Comparison of ENCODE assay signal across 8 cellular contexts in genomic region chr2:61598515-61599156, GRCh38.
A peak's percentile ranks its signal among the peaks of the same experiment; 100 is the strongest.
DNase-seq lines count a peak whose midpoint lies in the region; ATAC-seq, FAIRE-seq and TF ChIP-seq lines count a peak whose summit lies in the region.
"Not testable (repeated sequence)": the region's sequence is repeated elsewhere in the genome, so short reads cannot be mapped to it uniquely, and the experiment has no call there.

No MANE protein-coding gene starts in this region.

- POLR2A ChIA-PET in A549 (lab: Yijun Ruan, JAX); IMR-90 (lab: Charles Lee; ENCODE audit: unreplicated experiment): not testable (repeated sequence)
- POLR2A ChIA-PET in H1 (lab: Charles Lee; ENCODE audit: partially characterized antibody) = interaction anchor here (1.2 to 5.4 kb wide), 6 partner anchors 8 to 61 kb away, joined by 3 to 46 read pairs (median 6); partner anchors contain the start of gene XPO1

- H3K4me1 ChIP-seq in A549 (peaks cover 12% of the 10 kb centered on the region), H1 (replicated peaks in 1 of 4; ENCODE audit: control insufficient read depth in 3 of 4, insufficient read depth in 4 of 4, low read length in 3 of 4) (peaks cover 0 to 12% (median 5%) of the 10 kb centered on the region in 4 experiments; a peak in 4 of 7 replicates)
- not testable (repeated sequence) for H3K4me1 ChIP-seq in H9 (ENCODE audit: insufficient read depth, low read length); IMR-90 (ENCODE audit: control insufficient read depth, insufficient read depth, low read length)

- H3K56ac ChIP-seq in H9 (ENCODE audit: insufficient read length, low read depth, low read length); IMR-90 (ENCODE audit: extremely low read depth, insufficient read depth, low read length); H1 (replicated peaks; ENCODE audit: insufficient read length, low read depth, low read length): not testable (repeated sequence)

- in situ Hi-C loops in IMR-90 (cut with MboI; ENCODE audit: low sequenced_read_pairs) = not testable (repeated sequence)

- H2BK12ac ChIP-seq in H9 (ENCODE audit: insufficient read length, low read depth, low read length) = not testable (repeated sequence)
- 0 out of 2 replicates have a peak overlapping the region, but pooled peaks have one; percentile 13 for H2BK12ac ChIP-seq in H1 (ENCODE audit: low read depth, low read length)

- H3K9ac ChIP-seq in H9 (ENCODE audit: extremely low read depth, insufficient read length, low read length); IMR-90 (ENCODE audit: low read depth, low read length); H1 (replicated peaks in 1 of 4; ENCODE audit: extremely low read depth in 1 of 4, low read depth in 3 of 4, low read length in 3 of 4): not testable (repeated sequence)

- H3K27me3 Mint-ChIP-seq in H9 (ENCODE audit: low read depth) = not testable (repeated sequence)

- not testable (repeated sequence) for H2AFZ ChIP-seq in H9 (ENCODE audit: low read length); IMR-90 (replicated peaks; ENCODE audit: low read length, poor library complexity); H1 (ENCODE audit: low read length)

- not testable (repeated sequence) for H4K8ac ChIP-seq in H9 (replicated peaks; ENCODE audit: insufficient read length, low read depth, low read length); IMR-90 (ENCODE audit: low read depth in 2 of 2, low read length in 2 of 2); H1 (ENCODE audit: extremely low read depth, insufficient read depth, low read length)

- H3K23me2 ChIP-seq in H9 (ENCODE audit: insufficient read length, low read depth, low read length, poor library complexity, severe bottlenecking); H1 (ENCODE audit: low read depth, low read length): not testable (repeated sequence)

- H3K27ac ChIP-seq in A549 = peak overlapping the region in 1 of 2 experiments; percentile 43; a peak in 2 of 6 replicates
- peak overlapping the region; percentile 93 for H3K27ac ChIP-seq in H9 (ENCODE audit: insufficient read length, low read depth, low read length)
- not testable (repeated sequence) for H3K27ac ChIP-seq in IMR-90 (ENCODE audit: insufficient read depth, low read length); H1 (ENCODE audit: low read depth, low read length)

- H4K20me1 ChIP-seq in H9 (ENCODE audit: control insufficient read depth, insufficient read depth, insufficient read length); IMR-90 (ENCODE audit: insufficient read depth, low read length); H1 (replicated peaks in 1 of 2; ENCODE audit: control insufficient read depth in 1 of 2, insufficient read depth in 2 of 2, low read length in 2 of 2): not testable (repeated sequence)

- H3K4ac ChIP-seq in H9 (ENCODE audit: low read depth, low read length); IMR-90 (ENCODE audit: low read depth, low read length); H1 (replicated peaks; ENCODE audit: insufficient read length, low read depth, low read length): not testable (repeated sequence)

- H3K9me3 Mint-ChIP-seq in H9 = not testable (repeated sequence)

- FAIRE-seq in A549 (lab: Jason Lieb, UNC) = peak; percentile 23
- not testable (repeated sequence) for FAIRE-seq in H1 (lab: Jason Lieb, UNC)

- H3T11ph ChIP-seq in H9 (ENCODE audit: low read length) = not testable (repeated sequence)

- not testable (repeated sequence) for H3K79me1 ChIP-seq in H9 (ENCODE audit: insufficient read depth, low read depth, low read length, poor library complexity, severe bottlenecking); IMR-90 (ENCODE audit: low read depth in 1 of 2, low read length in 2 of 2); H1 (ENCODE audit: low read depth, low read length)

- DNase-seq in A549 (ENCODE audit: low read depth in 1 of 2, low spot score in 1 of 2) (peak in 1 of 2 experiments; percentile 76), IMR-90 (peak; percentile 8), SW480 (ENCODE audit: low spot score) (peak; percentile 67), amniotic epithelial cell (ENCODE audit: low read depth) (peak; percentile 37), kidney epithelial cell (ENCODE audit: low read depth) (peak; percentile 26)
- DNase-seq in H9; H1 (ENCODE audit: low read depth in 1 of 2, low spot score in 2 of 2): not testable (repeated sequence)
- DNase-seq in stimulated activated CD4-positive, alpha-beta T cell treated with anti-CD3 and anti-CD28 coated beads, Interleukin-15, amount 100 ng/mL, for 24 hours = peak; percentile 21

- H4K5ac ChIP-seq in H9 (ENCODE audit: insufficient read length, low read depth, low read length); IMR-90 (ENCODE audit: low read depth, low read length); H1 (ENCODE audit: insufficient read length, low read depth, low read length): not testable (repeated sequence)

- H3K36me3 Mint-ChIP-seq in H9 (ENCODE audit: insufficient read depth in 1 of 3, low read depth in 3 of 3) = not testable (repeated sequence)

- not testable (repeated sequence) for TF ChIP-seq RAD21 in A549 (conservative IDR thresholded peaks at IDR 0.05 in 1 of 2, IDR thresholded peaks at IDR 0.05 in 1 of 2); IMR-90 (IDR thresholded peaks at IDR 0.05; ENCODE audit: low read length); H1 (IDR thresholded peaks at IDR 0.05 in 1 of 2, conservative IDR thresholded peaks at IDR 0.05 in 1 of 2; ENCODE audit: low read depth in 2 of 2, low read length in 2 of 2)

- dilution Hi-C loops in IMR-90 (cut with HindIII; ENCODE audit: low sequenced_read_pairs, unreplicated experiment) = not testable (repeated sequence)

- not testable (repeated sequence) for H2BK5ac ChIP-seq in H9 (ENCODE audit: insufficient read length, low read length); IMR-90 (ENCODE audit: low read depth, low read length, poor library complexity, severe bottlenecking); H1 (ENCODE audit: low read depth, low read length)

- intact Hi-C loops in IMR-90 (cut with micrococcal nuclease) = not testable (repeated sequence)

- H2AK9ac ChIP-seq in IMR-90 (replicated peaks; ENCODE audit: low read depth, low read length, poor library complexity) = not testable (repeated sequence)

- BruUV-seq in IMR-90 (replicated peaks; lab: Mats Ljungman, UMichigan) = not testable (repeated sequence)

- WGBS in A549 (ENCODE audit: missing lambda C conversion rate) = 49% methylated on average over 7 of the region's 7 CpGs
- WGBS in H9 (ENCODE audit: extremely low coverage, insufficient read length, low lambda C conversion rate) = no CpG with 5 or more reads among the region's 7 CpGs
- WGBS in IMR-90 (ENCODE audit: extremely low coverage in 2 of 2, insufficient read length in 1 of 2), 2 experiments = 100% methylated on average over 1 of the region's 7 CpGs; no CpG with 5 or more reads in 1 of the 2 experiments
- WGBS in H1 (ENCODE audit: extremely low coverage in 1 of 2, insufficient coverage in 1 of 2, insufficient read length in 1 of 2, insufficient replicate concordance in 2 of 2, low coverage in 1 of 2, low lambda C conversion rate in 2 of 2, missing lambda C conversion rate in 1 of 2), 2 experiments = 94% methylated on average over 7 of the region's 7 CpGs; no CpG with 5 or more reads in 1 of the 2 experiments

- TF ChIP-seq EP300 in A549 (IDR thresholded peaks at IDR 0.05); H1 (IDR thresholded peaks at IDR 0.05; ENCODE audit: borderline replicate concordance in 1 of 2, low read depth in 2 of 2, low read length in 2 of 2): not testable (repeated sequence)

- not testable (repeated sequence) for H3K9me1 ChIP-seq in IMR-90 (ENCODE audit: insufficient read depth, low read length)

- peak overlapping the region; percentile 4 to 63 (median 9); a peak in 4 of 7 replicates for H3K27ac Mint-ChIP-seq in H9

- H4K91ac ChIP-seq in H9 (ENCODE audit: insufficient read length, low read depth, low read length); IMR-90 (ENCODE audit: insufficient read depth, low read depth, low read length); H1 (replicated peaks; ENCODE audit: insufficient read length, low read length): not testable (repeated sequence)

- H2BK15ac ChIP-seq in H9 (ENCODE audit: low read depth, low read length); IMR-90 (ENCODE audit: low read depth, low read length); H1 (ENCODE audit: low read length): not testable (repeated sequence)

- H3K4me3 ChIP-seq in A549; IMR-90 (ENCODE audit: insufficient read depth, low read depth, low read length); H1 (ENCODE audit: extremely low read depth in 1 of 4, insufficient read depth in 2 of 4, low read depth in 3 of 4, low read length in 4 of 4); kidney epithelial cell (ENCODE audit: low read depth, low read length): not testable (repeated sequence)

- H2BK120ac ChIP-seq in H9 (ENCODE audit: low read depth, low read length, poor library complexity, severe bottlenecking); IMR-90 (ENCODE audit: low read depth, low read length); H1 (replicated peaks; ENCODE audit: low read depth, low read length): not testable (repeated sequence)

- H3K18ac ChIP-seq in H9 (ENCODE audit: insufficient read length, low read depth, low read length); IMR-90 (ENCODE audit: low read depth, low read length): not testable (repeated sequence)
- H3K18ac ChIP-seq in H1 (ENCODE audit: extremely low read depth, low read length) = peak overlapping the region; percentile 79; the same call in 1 of the 2 replicates

- TF ChIP-seq CTCF in A549 (IDR thresholded peaks at IDR 0.05); H9 (conservative IDR thresholded peaks at IDR 0.05); IMR-90 (conservative IDR thresholded peaks at IDR 0.05; ENCODE audit: low read depth, low read length); H1 (IDR thresholded peaks at IDR 0.05; ENCODE audit: control extremely low read depth in 1 of 3, insufficient read depth in 1 of 3, low read depth in 1 of 3, low read length in 3 of 3); kidney epithelial cell (IDR thresholded peaks at IDR 0.05; ENCODE audit: insufficient read depth, low read length, poor library complexity, severe bottlenecking): not testable (repeated sequence)

- TF ChIP-seq POLR2A in A549 (IDR thresholded peaks at IDR 0.05; ENCODE audit: low read length); IMR-90 (IDR thresholded peaks at IDR 0.05; ENCODE audit: low read depth, low read length); H1 (IDR thresholded peaks at IDR 0.05; ENCODE audit: control extremely low read depth in 1 of 2, low read depth in 2 of 2, low read length in 2 of 2): not testable (repeated sequence)

- ATAC-seq in A549 = peak; percentile 68 to 81; a peak in 5 of 6 replicates
- ATAC-seq in IMR-90 (ENCODE audit: low read depth) = not testable (repeated sequence)

- not testable (repeated sequence) for H3K9me3 ChIP-seq in A549; H9 (ENCODE audit: control insufficient read depth, low read depth, low read length); IMR-90 (ENCODE audit: control insufficient read depth, insufficient read depth, low read length); H1 (ENCODE audit: insufficient read depth in 2 of 2, low read depth in 1 of 2, low read length in 1 of 2)

- CTCF ChIA-PET in A549 (lab: Yijun Ruan, JAX) = interaction anchor here (1.1 to 1.9 kb wide), 2 partner anchors 16 to 31 kb away, joined by 3 to 4 read pairs; no protein-coding TSS in a partner anchor
- CTCF ChIA-PET in IMR-90 (lab: Yijun Ruan, JAX) = not testable (repeated sequence)
- CTCF ChIA-PET in H1 (lab: Charles Lee; ENCODE audit: partially characterized antibody) = interaction anchor here (0.6 to 1.4 kb wide), 6 partner anchors 10 to 46 kb away, joined by 3 to 4 read pairs (median 3); no protein-coding TSS in a partner anchor

- not testable (repeated sequence) for H3K23ac ChIP-seq in H9 (ENCODE audit: insufficient read length, low read depth, low read length); IMR-90 (ENCODE audit: low read depth, low read length); H1 (ENCODE audit: insufficient read length)

- H3K4me3 Mint-ChIP-seq in H9 = not testable (repeated sequence)

- H2BK20ac ChIP-seq in H9 (ENCODE audit: low read depth, low read length, poor library complexity, severe bottlenecking); IMR-90 (ENCODE audit: low read depth, low read length): not testable (repeated sequence)
- H2BK20ac ChIP-seq in H1 (ENCODE audit: low read length) = peak overlapping the region; percentile 57; the same call in 1 of the 2 replicates

- not testable (repeated sequence) for H3K14ac ChIP-seq in H9 (ENCODE audit: insufficient read depth, low read length); IMR-90 (replicated peaks; ENCODE audit: low read depth, low read length); H1 (ENCODE audit: insufficient read length)

- H3K36me3 ChIP-seq in IMR-90 (ENCODE audit: control insufficient read depth, insufficient read depth, low read length); H1 (ENCODE audit: control insufficient read depth in 2 of 4, insufficient read depth in 4 of 4, low read length in 3 of 4); kidney epithelial cell (ENCODE audit: control insufficient read depth, insufficient read depth, low read length): not testable (repeated sequence)

- H3K4me2 ChIP-seq in A549 = peak overlapping the region; percentile 33; the same call in 2 of the 3 replicates
- not testable (repeated sequence) for H3K4me2 ChIP-seq in H9 (ENCODE audit: insufficient read depth, insufficient read length, low read length); IMR-90 (ENCODE audit: low read depth, low read length); H1 (ENCODE audit: insufficient read depth in 1 of 2, low read depth in 2 of 2, low read length in 2 of 2)

- H3K27me3 ChIP-seq in H9 (ENCODE audit: insufficient read depth, low read length); IMR-90 (ENCODE audit: control insufficient read depth, insufficient read depth, low read length); H1 (replicated peaks in 1 of 4; ENCODE audit: control insufficient read depth in 3 of 4, extremely low read depth in 1 of 4, insufficient read depth in 3 of 4, low read length in 3 of 4); kidney epithelial cell (ENCODE audit: control insufficient read depth, insufficient read depth, low read length): not testable (repeated sequence)

- not testable (repeated sequence) for H3K79me2 ChIP-seq in H9 (ENCODE audit: insufficient read depth, low read length); H1 (ENCODE audit: control insufficient read depth in 1 of 2, insufficient read depth in 2 of 2, low read length in 2 of 2)

- peaks cover 18 to 19% of the 10 kb centered on the region in 2 experiments for H3K4me1 Mint-ChIP-seq in H9

- H2AK5ac ChIP-seq in H9 (ENCODE audit: insufficient read length, low read length); IMR-90 (ENCODE audit: low read depth, low read length); H1 (ENCODE audit: low read depth, low read length): not testable (repeated sequence)
